Comparison of ENCODE assay signal across 8 cellular contexts in the genomic region with DNA sequence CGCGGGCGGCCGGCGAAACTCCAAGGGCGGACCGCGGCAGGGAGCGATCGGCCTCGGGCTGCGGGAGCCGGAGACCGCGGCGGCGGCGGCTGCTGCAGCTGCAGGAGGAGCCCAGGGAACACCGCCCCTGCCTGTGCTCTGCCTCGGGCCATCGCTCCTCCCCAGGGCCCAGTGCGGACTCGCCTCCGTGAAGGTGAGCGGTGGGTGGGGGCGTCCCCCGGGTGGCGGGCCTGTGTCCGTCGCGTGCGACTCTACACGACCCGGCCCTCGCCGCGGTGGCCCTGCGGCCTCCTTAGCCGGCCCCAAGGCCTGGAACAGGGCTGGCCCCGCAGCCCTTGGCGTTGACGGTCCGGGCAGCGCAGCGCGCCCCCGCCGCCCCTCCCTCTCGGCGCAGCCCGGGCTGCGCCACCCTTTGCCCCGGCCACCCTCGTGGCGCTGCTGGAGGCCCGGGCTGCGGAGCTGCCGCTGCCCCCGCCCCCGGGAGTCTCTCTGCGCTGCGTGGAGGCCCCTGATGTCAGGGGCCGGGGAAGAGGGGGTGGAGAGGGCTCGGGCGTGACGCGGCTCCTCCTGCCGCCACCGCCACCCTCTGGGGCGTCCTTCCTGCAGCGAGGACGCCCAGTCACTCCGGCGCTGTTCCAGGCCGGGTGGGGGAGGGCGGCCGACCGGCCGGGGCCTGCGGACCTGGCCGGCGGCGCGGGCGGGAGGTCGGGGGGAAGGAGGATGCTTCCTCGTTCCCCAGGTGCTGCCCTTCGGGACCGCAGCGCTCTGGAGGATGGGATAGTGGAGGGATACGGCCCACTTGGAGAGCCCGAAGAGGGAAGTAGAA. TPM values are rescaled to one million over a fixed set of nuclear protein-coding genes. Genes with fewer than 3 reads are reported as not detected.
DNase-seq lines count a peak whose midpoint lies in the region; ATAC-seq lines count a peak whose summit lies in the region.

No MANE protein-coding gene starts in this region.

- H3K36me3 ChIP-seq in CD4-positive, alpha-beta memory T cell (ENCODE audit: insufficient read depth, low read length): peaks cover 27% of the 10 kb centered on the region
- H3K36me3 ChIP-seq in iPS-18a (ENCODE audit: control insufficient read depth, low read depth, low read length): peaks cover 36% of the 10 kb centered on the region

- H3K27ac ChIP-seq in CD4-positive, alpha-beta memory T cell (ENCODE audit: low read depth, low read length): peak overlapping the region; percentile 80
- H3K27ac ChIP-seq in iPS-18a (ENCODE audit: low read length) (no peak overlapping the region), skin epidermis (peak overlapping the region; percentile 55 to 97 (median 91))

- peak overlapping the region; percentile 71 for H3K9ac ChIP-seq in iPS-18a (ENCODE audit: low read length)

- intact Hi-C loops in CD4-positive, alpha-beta memory T cell (cut with micrococcal nuclease): loop anchor here (1.0 to 10.0 kb wide), 10 partner anchors 30 to 996 kb away; partner anchors contain the start of genes AKAP1, MKS1, MRPS23 and SRSF1

- H3K36me3 Mint-ChIP-seq in CD4-positive, alpha-beta memory T cell: peaks cover 24 to 40% of the 10 kb centered on the region in 2 donors
- peaks cover 32% of the 10 kb centered on the region for H3K36me3 Mint-ChIP-seq in T-helper 2 cell treated with Interferon-gamma antibody and Interleukin-4, amounts not matched to agents 5 μg/mL and 100 μg/mL, for 36 hours (ENCODE audit: low read depth)

- peak overlapping the region; percentile 79 to 85 for H3K4me3 ChIP-seq in CD4-positive, alpha-beta memory T cell (ENCODE audit: low read length in 2 of 2)
- H3K4me3 ChIP-seq in iPS-18a (ENCODE audit: low read length) (peak overlapping the region; percentile 83), skin epidermis (peak overlapping the region; percentile 87 to 100 (median 97))

- H3K9me3 ChIP-seq in CD4-positive, alpha-beta memory T cell (ENCODE audit: control insufficient read depth in 1 of 2, low read length in 2 of 2): no peaks in the 10 kb centered on the region
- no peaks in the 10 kb centered on the region for H3K9me3 ChIP-seq in iPS-18a (ENCODE audit: control insufficient read depth, low read depth, low read length)

- peaks cover 27 to 48% (median 42%) of the 10 kb centered on the region in 4 donors for H3K4me1 Mint-ChIP-seq in CD4-positive, alpha-beta memory T cell
- peaks cover 30% of the 10 kb centered on the region for H3K4me1 Mint-ChIP-seq in T-helper 2 cell treated with Interferon-gamma antibody and Interleukin-4, amounts not matched to agents 5 μg/mL and 100 μg/mL, for 36 hours (ENCODE audit: low read depth)

- H3K27me3 Mint-ChIP-seq in CD4-positive, alpha-beta memory T cell: peaks cover 0 to 10% of the 10 kb centered on the region in 2 donors
- H3K27me3 Mint-ChIP-seq in T-helper 2 cell treated with Interferon-gamma antibody and Interleukin-4, amounts not matched to agents 5 μg/mL and 100 μg/mL, for 36 hours (ENCODE audit: low read depth): peaks cover 20% of the 10 kb centered on the region

- CTCF ChIA-PET in CD4-positive, alpha-beta memory T cell (lab: Charles Lee; ENCODE audit: partially characterized antibody): interaction anchor here (1.0 kb wide), 3 partner anchors 77 to 84 kb away, joined by 3 to 4 read pairs (median 3); partner anchors contain the start of gene SRSF1

- H3K27me3 ChIP-seq in CD4-positive, alpha-beta memory T cell (ENCODE audit: insufficient read depth, low read length): no peaks in the 10 kb centered on the region
- H3K27me3 ChIP-seq in iPS-18a (ENCODE audit: control insufficient read depth, insufficient read depth, low read length): no peaks in the 10 kb centered on the region

- H3K4me1 ChIP-seq in CD4-positive, alpha-beta memory T cell (ENCODE audit: insufficient read depth, low read length): peaks cover 47% of the 10 kb centered on the region
- H3K4me1 ChIP-seq in iPS-18a (ENCODE audit: control insufficient read depth, low read depth, low read length): peaks cover 24% of the 10 kb centered on the region

- H3K4me3 Mint-ChIP-seq in CD4-positive, alpha-beta memory T cell: peak overlapping the region; percentile 91 to 95 (median 94)
- H3K4me3 Mint-ChIP-seq in T-helper 2 cell treated with Interferon-gamma antibody and Interleukin-4, amounts not matched to agents 5 μg/mL and 100 μg/mL, for 36 hours: peak overlapping the region; percentile 89

- no peaks in the 10 kb centered on the region for H3K9me3 Mint-ChIP-seq in CD4-positive, alpha-beta memory T cell
- H3K9me3 Mint-ChIP-seq in T-helper 2 cell treated with Interferon-gamma antibody and Interleukin-4, amounts not matched to agents 5 μg/mL and 100 μg/mL, for 36 hours: no peaks in the 10 kb centered on the region

- DNase-seq in CD4-positive, alpha-beta memory T cell: peak; percentile 67 to 80 (median 78)
- peak; percentile 46 for DNase-seq in HT-29 (ENCODE audit: low spot score)
- DNase-seq in T-helper 2 cell treated with Interferon-gamma antibody and Interleukin-4, amounts not matched to agents 5 μg/mL and 100 μg/mL, for 36 hours (ENCODE audit: low spot score): peak; percentile 64
- peak; percentile 68 for DNase-seq in astrocyte of the hippocampus (ENCODE audit: low read depth, low spot score)
- no peak for DNase-seq in occipital lobe (lab: John Stamatoyannopoulos, UW)

- H3K27ac Mint-ChIP-seq in CD4-positive, alpha-beta memory T cell: peak overlapping the region; percentile 91 to 95 (median 93)
- peak overlapping the region; percentile 85 for H3K27ac Mint-ChIP-seq in T-helper 2 cell treated with Interferon-gamma antibody and Interleukin-4, amounts not matched to agents 5 μg/mL and 100 μg/mL, for 36 hours

- peak; percentile 50 for ATAC-seq in GM19467 (IDR thresholded peaks at IDR 0.05; ENCODE audit: unreplicated experiment)

- POLR2A ChIA-PET in CD4-positive, alpha-beta memory T cell (lab: Charles Lee; ENCODE audit: partially characterized antibody): interaction anchor here (0.6 to 3.0 kb wide), 16 partner anchors 8 to 999 kb away, joined by 3 to 44 read pairs (median 4); partner anchors contain the start of genes AKAP1, MRPS23, SRSF1 and VEZF1

RNA-seq across cellular contexts. Expression of gene DYNLL2, which starts 0.5 kb away (rescaled TPM):
- 10 to 100 TPM; 45.6 to 45.8 TPM for total RNA-seq in CD4-positive, alpha-beta memory T cell
- polyA plus RNA-seq in CD4-positive, alpha-beta memory T cell: 1 to 10 TPM in 1 of 2 donors, under 1 TPM in 1; 0.56 to 1.3 TPM
- total RNA-seq in HT-29 (2014; rRNA removed; shearing (Covaris generic)): 18.6 and 20.5 TPM in 2 replicates
- 41.2 TPM for total RNA-seq in occipital lobe
